ENCODE assay signal across 8 cellular contexts in genomic region chr1:66725885-66726665, GRCh38. TPM values are rescaled to one million over a fixed set of nuclear protein-coding genes. Genes with fewer than 3 reads are reported as not detected.
DNase-seq lines count a peak whose midpoint lies in the region; ATAC-seq and TF ChIP-seq lines count a peak whose summit lies in the region.

No MANE protein-coding gene starts in this region.

- no peaks in the 10 kb centered on the region for H3K36me3 ChIP-seq in BE2C

- H3K27me3 ChIP-seq in BE2C (no peaks in the 10 kb centered on the region), dorsolateral prefrontal cortex (no peaks in the 10 kb centered on the region)

- peak overlapping the region in 27 of 59 donors; percentile 2 to 63 (median 31) for H3K27ac ChIP-seq in dorsolateral prefrontal cortex

- H3K9me3 ChIP-seq in BE2C = no peaks in the 10 kb centered on the region

- peak; percentile 72 for ATAC-seq in GM18861 (IDR thresholded peaks at IDR 0.05; ENCODE audit: unreplicated experiment)
- peak; percentile 73 for ATAC-seq in HG03066 (IDR thresholded peaks at IDR 0.05; ENCODE audit: low read depth, unreplicated experiment)
- ATAC-seq in stimulated activated naive CD8-positive, alpha-beta T cell treated with anti-CD3 and anti-CD28 coated beads, Interleukin-15, Interleukin-2, amounts not matched to agents 100 U/mL and 50 U/mL, for 24 hours = peak; percentile 60

- H3K4me1 ChIP-seq in BE2C = no peaks in the 10 kb centered on the region

- H3K4me3 ChIP-seq in BE2C (ENCODE audit: low read depth, low read length) = no peak overlapping the region
- H3K4me3 ChIP-seq in dorsolateral prefrontal cortex = no peak overlapping the region

- DNase-seq in BE2C (peak; percentile 59), NCI-H226 (peak; percentile 26), dorsolateral prefrontal cortex (peak in 6 of 10 donors; percentile 10 to 41 (median 30)), lung microvascular endothelial cell (ENCODE audit: low read depth in 2 of 2) (peak; percentile 82 to 83)
- DNase-seq in activated CD4-positive, alpha-beta T cell treated with anti-CD3 and anti-CD28 coated beads for 4 hours = peak; percentile 35 to 51
- peak; percentile 55 for DNase-seq in stimulated activated naive CD8-positive, alpha-beta T cell treated with anti-CD3 and anti-CD28 coated beads, Interleukin-15, Interleukin-2, amounts not matched to agents 100 U/mL and 50 U/mL, for 24 hours

- intact Hi-C loops in dorsolateral prefrontal cortex (cut with DNase I) = loop anchor here (5.0 to 10.0 kb wide), 4 partner anchors 81 to 471 kb away; no protein-coding TSS in a partner anchor

- peak; percentile 92 for TF ChIP-seq CTCF in BE2C (IDR thresholded peaks at IDR 0.05; ENCODE audit: low read depth, low read length)
- TF ChIP-seq CTCF in dorsolateral prefrontal cortex (IDR thresholded peaks at IDR 0.05 in 54 of 56, conservative IDR thresholded peaks at IDR 0.05 in 2 of 56; ENCODE audit: low read depth in 1 of 56, partially characterized antibody in 56 of 56) = peak; percentile 72 to 98 (median 92)

RNA-seq across cellular contexts. Expression of gene DYNLT5, which starts 26.2 kb away (rescaled TPM):
- not detected for polyA plus RNA-seq in BE2C (2012; ENCODE audit: insufficient read depth, insufficient read length, low read depth)
- total RNA-seq in dorsolateral prefrontal cortex (10 to 100 TPM in 16 of 120 experiments, 1 to 10 TPM in 104; 1.7 to 15.6 (median 6.2) TPM), lung microvascular endothelial cell (0.22 and 0.40 TPM in 2 replicates)

Comparison
In these comparisons a context has a peak if more than half of its experiments do, and no peak if none do; other contexts are left out.
1. DNase-seq: peak in every context shown above with its lines; median percentile 82 in lung microvascular endothelial cell; 59 in BE2C; 55 in stimulated activated naive CD8-positive, alpha-beta T cell treated with anti-CD3 and anti-CD28 coated beads, Interleukin-15, Interleukin-2, amounts not matched to agents 100 U/mL and 50 U/mL, for 24 hours; 43 in activated CD4-positive, alpha-beta T cell treated with anti-CD3 and anti-CD28 coated beads for 4 hours; 30 in dorsolateral prefrontal cortex; 26 in NCI-H226.